In genomic region chr15:60568883-60569495, GRCh38 we compare ENCODE assay signal across 18 cellular contexts.
DNase-seq lines count a peak whose midpoint lies in the region; ATAC-seq, FAIRE-seq and TF ChIP-seq lines count a peak whose summit lies in the region.
"Had no signal": no experiment of that assay in that cellular context is flagged by ENCODE, and none has a peak within 500 bp of the region (broad histone marks: within the 10 kb centered on the region; RNA-seq: fewer than 3 reads in every experiment).

No MANE protein-coding gene starts in this region.

- no peak overlapping the region for H3K9ac ChIP-seq in OCI-LY3 (ENCODE audit: low read length)
- H3K9ac ChIP-seq in K562 (ENCODE audit: insufficient read depth in 1 of 2, low read depth in 2 of 2, low read length in 2 of 2), result no peak overlapping the region

- H2AFZ ChIP-seq in OCI-LY3 (ENCODE audit: low read depth, low read length) (no peak overlapping the region), K562 (ENCODE audit: low read depth, low read length) (no peak overlapping the region)

- no peak for ATAC-seq in K562
- peak; percentile 57 for ATAC-seq in stimulated activated naive CD8-positive, alpha-beta T cell treated with anti-CD3 and anti-CD28 coated beads, Interleukin-15, amount 100 ng/mL, for 72 hours
- ATAC-seq: foreskin keratinocyte, lower lobe of right lung, right cardiac atrium, upper lobe of right lung had no signal

- H3K4me1 ChIP-seq in OCI-LY3 (ENCODE audit: low read length) (peaks cover 41% of the 10 kb centered on the region), K562 (replicated peaks in 1 of 2; ENCODE audit: control insufficient read depth in 2 of 2, insufficient read depth in 2 of 2, low read length in 2 of 2) (no peaks in the 10 kb centered on the region), esophagus muscularis mucosa (peaks cover 0 to 61% (median 47%) of the 10 kb centered on the region in 4 donors)
- H3K4me1 ChIP-seq: foreskin keratinocyte, upper lobe of right lung had no signal

- peak overlapping the region; percentile 90 for H3K27ac Mint-ChIP-seq in activated T-cell treated with anti-CD3 and anti-CD28 coated beads, Interleukin-2, amount 50 U/mL, for 24 hours
- H3K27ac Mint-ChIP-seq in stimulated activated naive CD8-positive, alpha-beta T cell treated with anti-CD3 and anti-CD28 coated beads, Interleukin-15, amount 100 ng/mL, for 72 hours, result peak overlapping the region in 1 of 2 donors; percentile 69

- TF ChIP-seq CTCF in OCI-LY3 (IDR thresholded peaks at IDR 0.05; ENCODE audit: low read depth, low read length) (no peak), K562 (IDR thresholded peaks at IDR 0.05 in 2 of 3, conservative IDR thresholded peaks at IDR 0.05 in 1 of 3; ENCODE audit: insufficient read depth in 2 of 3, low read depth in 1 of 3, low read length in 3 of 3) (no peak), esophagus muscularis mucosa (IDR thresholded peaks at IDR 0.05) (no peak)

- no peak for TF ChIP-seq RAD21 in K562 (CRISPR knock-in tag; conservative IDR thresholded peaks at IDR 0.05 in 1 of 2, IDR thresholded peaks at IDR 0.05 in 1 of 2)

- H3K27me3 ChIP-seq in OCI-LY3 (ENCODE audit: low read depth, low read length) (peaks cover 82% of the 10 kb centered on the region), K562 (ENCODE audit: control insufficient read depth in 2 of 2, insufficient read depth in 2 of 2, low read length in 2 of 2) (peaks cover 10 to 29% of the 10 kb centered on the region in 2 experiments), esophagus muscularis mucosa (no peaks in the 10 kb centered on the region)
- H3K27me3 ChIP-seq: foreskin keratinocyte, upper lobe of right lung had no signal

- no TSS peak for BruUV-seq in K562 (replicated peaks; lab: Mats Ljungman, UMichigan)

- TF ChIP-seq EP300 in K562 (IDR thresholded peaks at IDR 0.05; ENCODE audit: low read length) (no peak), esophagus muscularis mucosa (IDR thresholded peaks at IDR 0.05) (no peak)

- 0% methylated on average over 5 of the region's 5 CpGs for WGBS in K562 (ENCODE audit: insufficient coverage, low coverage, missing lambda C conversion rate)
- 87% methylated on average over 5 of the region's 5 CpGs for WGBS in esophagus muscularis mucosa

- intact Hi-C loops in K562 (cut with micrococcal nuclease), result no loop called here
- intact Hi-C loops in esophagus muscularis mucosa (cut with DNase I), result no loop called here

- peak overlapping the region; percentile 65 for H3K4me3 ChIP-seq in OCI-LY3 (ENCODE audit: low read length)
- H3K4me3 ChIP-seq in K562, result no peak overlapping the region
- H3K4me3 ChIP-seq in esophagus muscularis mucosa, result no peak overlapping the region
- H3K4me3 ChIP-seq: lower lobe of right lung, upper lobe of right lung had no signal

- DNase-seq in activated T-cell treated with anti-CD3 and anti-CD28 coated beads, Interleukin-2, amount 50 U/mL, for 24 hours, result no peak
- DNase-seq in activated T-cell treated with anti-CD3 and anti-CD28 coated beads for 4 hours, result no peak
- no peak for DNase-seq in K562 (ENCODE audit: extremely low read depth in 1 of 4, low spot score in 3 of 4)
- peak in 1 of 2 donors; percentile 32 for DNase-seq in stimulated activated naive CD8-positive, alpha-beta T cell treated with anti-CD3 and anti-CD28 coated beads, Interleukin-15, amount 100 ng/mL, for 72 hours
- DNase-seq in ureter (ENCODE audit: low spot score), result no peak
- DNase-seq in T-helper 9 cell, result no peak
- no peak for DNase-seq in esophagus muscularis mucosa (ENCODE audit: extremely low spot score)
- DNase-seq: ACHN; activated CD4-positive, alpha-beta T cell treated with anti-CD3 and anti-CD28 coated beads, Interleukin-2, amount 50 U/mL, for 1 hour; foreskin keratinocyte; KG1; lower lobe of right lung; NCI-H187 treated with DMSO at 0.1 percent for 48 hours; NCI-H524 treated with DMSO at 0.1 percent for 48 hours; right cardiac atrium; stimulated activated CD4-positive, alpha-beta T cell treated with anti-CD3 and anti-CD28 coated beads, Interleukin-2, amount 100 ng/mL, for 48 hours; upper lobe of right lung had no signal

- no peak for FAIRE-seq in K562 (lab: Jason Lieb, UNC)

- H3K36me3 Mint-ChIP-seq in activated T-cell treated with anti-CD3 and anti-CD28 coated beads, Interleukin-2, amount 50 U/mL, for 24 hours (ENCODE audit: low read depth), result peaks cover 37% of the 10 kb centered on the region

- H3K4me1 Mint-ChIP-seq in activated T-cell treated with anti-CD3 and anti-CD28 coated beads, Interleukin-2, amount 50 U/mL, for 24 hours (ENCODE audit: low read depth), result peaks cover 93% of the 10 kb centered on the region
- peaks cover 93% of the 10 kb centered on the region for H3K4me1 Mint-ChIP-seq in stimulated activated naive CD8-positive, alpha-beta T cell treated with anti-CD3 and anti-CD28 coated beads, Interleukin-15, amount 100 ng/mL, for 72 hours

- in situ Hi-C loops in K562 (cut with MboI), result no loop called here

- no peak overlapping the region for H3K27ac ChIP-seq in OCI-LY3 (ENCODE audit: low read length)
- H3K27ac ChIP-seq in K562 (ENCODE audit: extremely low read depth, low read depth, low read length), result no peak overlapping the region
- H3K27ac ChIP-seq in esophagus muscularis mucosa (replicated peaks in 1 of 4), result no peak overlapping the region
- H3K27ac ChIP-seq: foreskin keratinocyte, lower lobe of right lung, upper lobe of right lung had no signal

- H3K9me3 Mint-ChIP-seq in activated T-cell treated with anti-CD3 and anti-CD28 coated beads, Interleukin-2, amount 50 U/mL, for 24 hours, result no peaks in the 10 kb centered on the region
- H3K9me3 Mint-ChIP-seq in stimulated activated naive CD8-positive, alpha-beta T cell treated with anti-CD3 and anti-CD28 coated beads, Interleukin-15, amount 100 ng/mL, for 72 hours, result no peaks in the 10 kb centered on the region

- H4K20me1 ChIP-seq in OCI-LY3 (ENCODE audit: insufficient read depth, low read length) (peaks cover 85% of the 10 kb centered on the region), K562 (replicated peaks; ENCODE audit: control insufficient read depth, insufficient read depth, low read length) (no peaks in the 10 kb centered on the region)

- H3K36me3 ChIP-seq in OCI-LY3 (replicated peaks; ENCODE audit: low read depth, low read length) (no peaks in the 10 kb centered on the region), K562 (ENCODE audit: control insufficient read depth, insufficient read depth, low read length) (no peaks in the 10 kb centered on the region), esophagus muscularis mucosa (no peaks in the 10 kb centered on the region)
- H3K36me3 ChIP-seq: lower lobe of right lung, upper lobe of right lung had no signal

- POLR2A ChIA-PET in K562 (lab: Yijun Ruan, JAX), result no interaction called here

- H3K79me2 ChIP-seq in OCI-LY3 (ENCODE audit: low read length) (no peaks in the 10 kb centered on the region), K562 (ENCODE audit: control insufficient read depth, insufficient read depth, low read length) (no peaks in the 10 kb centered on the region)

- H3K4me3 Mint-ChIP-seq in activated T-cell treated with anti-CD3 and anti-CD28 coated beads, Interleukin-2, amount 50 U/mL, for 24 hours, result peak overlapping the region; percentile 55
- peak overlapping the region; percentile 60 to 68 for H3K4me3 Mint-ChIP-seq in stimulated activated naive CD8-positive, alpha-beta T cell treated with anti-CD3 and anti-CD28 coated beads, Interleukin-15, amount 100 ng/mL, for 72 hours

- peak overlapping the region; percentile 93 for H3K4me2 ChIP-seq in OCI-LY3 (ENCODE audit: low read length)
- no peak overlapping the region for H3K4me2 ChIP-seq in K562 (ENCODE audit: insufficient read depth, low read length)

- TF ChIP-seq POLR2A in K562 (conservative IDR thresholded peaks at IDR 0.05), result no peak
- TF ChIP-seq POLR2A in esophagus muscularis mucosa (IDR thresholded peaks at IDR 0.05; ENCODE audit: low read depth), result no peak

- H3K9me1 ChIP-seq in K562 (ENCODE audit: control insufficient read depth, insufficient read depth, low read length), result no peaks in the 10 kb centered on the region

- CTCF ChIA-PET in K562 (lab: Yijun Ruan, JAX; ENCODE audit: low intra/inter-chr PET ratio), result no interaction called here

- H3K9me3 ChIP-seq in OCI-LY3 (ENCODE audit: insufficient read depth, low read length) (no peaks in the 10 kb centered on the region), K562 (replicated peaks; ENCODE audit: control insufficient read depth, insufficient read depth, low read depth, low read length) (no peaks in the 10 kb centered on the region), esophagus muscularis mucosa (no peaks in the 10 kb centered on the region)
- H3K9me3 ChIP-seq: lower lobe of right lung, upper lobe of right lung had no signal

- no peaks in the 10 kb centered on the region for H3K27me3 Mint-ChIP-seq in activated T-cell treated with anti-CD3 and anti-CD28 coated beads, Interleukin-2, amount 50 U/mL, for 24 hours
- no peaks in the 10 kb centered on the region for H3K27me3 Mint-ChIP-seq in stimulated activated naive CD8-positive, alpha-beta T cell treated with anti-CD3 and anti-CD28 coated beads, Interleukin-15, amount 100 ng/mL, for 72 hours

TF ChIP-seq in K562, 482 proteins besides CTCF, POLR2A, EP300 and RAD21 (continues in another document):
- TF ChIP-seq ZNF316 (IDR thresholded peaks at IDR 0.05) (peak; percentile 82), ZNF217 (CRISPR knock-in tag; IDR thresholded peaks at IDR 0.05) (no peak), SAFB2 (IDR thresholded peaks at IDR 0.05; ENCODE audit: borderline replicate concordance, low read depth, low read length, severe bottlenecking) (no peak), ID3 (CRISPR knock-in tag; IDR thresholded peaks at IDR 0.05) (no peak), ID3 (tag; IDR thresholded peaks at IDR 0.05) (no peak), MAFG (tag; conservative IDR thresholded peaks at IDR 0.05) (peak; percentile 46), CEBPB (tag; IDR thresholded peaks at IDR 0.05) (no peak)
